8 cellular contexts compared by ENCODE assay signal in the genomic region with DNA sequence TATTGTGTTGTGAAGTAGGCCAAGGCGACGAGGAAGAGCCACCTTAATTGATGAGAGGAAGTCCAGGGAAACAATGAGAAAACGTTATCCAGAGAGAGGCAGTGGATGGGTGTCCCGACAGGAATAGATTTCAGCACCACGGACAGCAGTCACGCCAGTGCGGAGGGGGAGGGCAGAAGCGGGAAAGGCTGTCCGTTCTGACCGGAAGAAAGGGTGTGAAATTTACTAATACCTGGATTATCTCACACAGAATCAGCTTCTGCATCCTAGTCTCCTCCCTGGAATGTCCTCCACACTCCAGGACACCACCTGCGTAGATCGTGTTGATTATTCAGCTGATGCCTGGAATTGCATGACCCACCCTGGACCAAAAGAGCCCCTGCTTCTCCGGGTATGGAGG. TPM values are rescaled to one million over a fixed set of nuclear protein-coding genes. Genes with fewer than 3 reads are reported as not detected.
DNase-seq lines count a peak whose midpoint lies in the region; ATAC-seq and TF ChIP-seq lines count a peak whose summit lies in the region.

No MANE protein-coding gene starts in this region.

- peak overlapping the region in 1 of 7 donors; percentile 27 for H3K4me3 Mint-ChIP-seq in CD8-positive, alpha-beta memory T cell
- H3K4me3 Mint-ChIP-seq in activated CD4-positive, alpha-beta memory T cell treated with anti-CD3 and anti-CD28 coated beads, Interleukin-2, amount 10 ng/mL, durations not matched to agents 7 days and 5 days: no peak overlapping the region
- H3K4me3 Mint-ChIP-seq in neural crest cell: no peak overlapping the region

- no peak overlapping the region for H3K27ac ChIP-seq in CD8-positive, alpha-beta memory T cell (ENCODE audit: low read depth, low read length)

- POLR2A ChIA-PET in CD8-positive, alpha-beta memory T cell (lab: Charles Lee): no interaction called here
- POLR2A ChIA-PET in activated CD4-positive, alpha-beta memory T cell treated with anti-CD3 and anti-CD28 coated beads, Interleukin-2, amount 10 ng/mL, durations not matched to agents 7 days and 5 days (lab: Charles Lee): no interaction called here

- ATAC-seq in esophagus mucosa: peak; percentile 60
- ATAC-seq in GM18909 (IDR thresholded peaks at IDR 0.05; ENCODE audit: poor library complexity, unreplicated experiment): no peak
- ATAC-seq in HG02610 (IDR thresholded peaks at IDR 0.05; ENCODE audit: unreplicated experiment): no peak
- no peak for ATAC-seq in GM19455 (IDR thresholded peaks at IDR 0.05; ENCODE audit: unreplicated experiment)

- H3K4me1 ChIP-seq in CD8-positive, alpha-beta memory T cell (ENCODE audit: insufficient read depth, low read length): no peaks in the 10 kb centered on the region

- no peaks in the 10 kb centered on the region for H3K36me3 ChIP-seq in CD8-positive, alpha-beta memory T cell (ENCODE audit: insufficient read depth, low read length)

- H3K36me3 Mint-ChIP-seq in CD8-positive, alpha-beta memory T cell: peaks cover 0 to 3% (median 2%) of the 10 kb centered on the region in 3 donors
- H3K36me3 Mint-ChIP-seq in activated CD4-positive, alpha-beta memory T cell treated with anti-CD3 and anti-CD28 coated beads, Interleukin-2, amount 10 ng/mL, durations not matched to agents 7 days and 5 days (ENCODE audit: low read depth): no peaks in the 10 kb centered on the region
- no peaks in the 10 kb centered on the region for H3K36me3 Mint-ChIP-seq in neural crest cell (ENCODE audit: low read depth)

- H3K27me3 ChIP-seq in CD8-positive, alpha-beta memory T cell (ENCODE audit: insufficient read depth, low read length, poor library complexity, severe bottlenecking): no peaks in the 10 kb centered on the region

- no peaks in the 10 kb centered on the region for H3K9me3 ChIP-seq in CD8-positive, alpha-beta memory T cell (ENCODE audit: low read length)

- DNase-seq in CD8-positive, alpha-beta memory T cell: peak in 4 of 5 donors; percentile 2 to 54 (median 4)
- DNase-seq in LHCN-M2 (ENCODE audit: low read depth) (peak; percentile 47), neural crest cell (ENCODE audit: low read depth, low spot score) (peak; percentile 97)
- peak; percentile 46 for DNase-seq in activated CD4-positive, alpha-beta memory T cell treated with anti-CD3 and anti-CD28 coated beads, Interleukin-2, amount 10 ng/mL, durations not matched to agents 7 days and 5 days

- no peak overlapping the region for H3K27ac Mint-ChIP-seq in CD8-positive, alpha-beta memory T cell
- H3K27ac Mint-ChIP-seq in activated CD4-positive, alpha-beta memory T cell treated with anti-CD3 and anti-CD28 coated beads, Interleukin-2, amount 10 ng/mL, durations not matched to agents 7 days and 5 days: no peak overlapping the region
- H3K27ac Mint-ChIP-seq in neural crest cell (ENCODE audit: unreplicated experiment): no peak overlapping the region

- H3K4me1 Mint-ChIP-seq in CD8-positive, alpha-beta memory T cell: peaks cover 0 to 4% (median 0%) of the 10 kb centered on the region in 3 donors
- no peaks in the 10 kb centered on the region for H3K4me1 Mint-ChIP-seq in activated CD4-positive, alpha-beta memory T cell treated with anti-CD3 and anti-CD28 coated beads, Interleukin-2, amount 10 ng/mL, durations not matched to agents 7 days and 5 days
- peaks cover 4% of the 10 kb centered on the region for H3K4me1 Mint-ChIP-seq in neural crest cell

- no peak overlapping the region for H3K4me3 ChIP-seq in CD8-positive, alpha-beta memory T cell (ENCODE audit: low read length)

- CTCF ChIA-PET in CD8-positive, alpha-beta memory T cell (lab: Charles Lee): no interaction called here
- CTCF ChIA-PET in activated CD4-positive, alpha-beta memory T cell treated with anti-CD3 and anti-CD28 coated beads, Interleukin-2, amount 10 ng/mL, durations not matched to agents 7 days and 5 days (lab: Charles Lee): interaction anchor here (0.6 to 1.3 kb wide), 2 partner anchors 308 to 309 kb away, joined by 3 to 5 read pairs; no protein-coding TSS in a partner anchor

- H3K9me3 Mint-ChIP-seq in CD8-positive, alpha-beta memory T cell: no peaks in the 10 kb centered on the region
- H3K9me3 Mint-ChIP-seq in activated CD4-positive, alpha-beta memory T cell treated with anti-CD3 and anti-CD28 coated beads, Interleukin-2, amount 10 ng/mL, durations not matched to agents 7 days and 5 days: no peaks in the 10 kb centered on the region
- H3K9me3 Mint-ChIP-seq in neural crest cell: no peaks in the 10 kb centered on the region

- no peak for TF ChIP-seq CTCF in neural crest cell (conservative IDR thresholded peaks at IDR 0.05)

- H3K27me3 Mint-ChIP-seq in CD8-positive, alpha-beta memory T cell: peaks cover 28 to 72% of the 10 kb centered on the region in 2 donors
- peaks cover 25% of the 10 kb centered on the region for H3K27me3 Mint-ChIP-seq in activated CD4-positive, alpha-beta memory T cell treated with anti-CD3 and anti-CD28 coated beads, Interleukin-2, amount 10 ng/mL, durations not matched to agents 7 days and 5 days
- H3K27me3 Mint-ChIP-seq in neural crest cell (ENCODE audit: low read depth): peaks cover 88% of the 10 kb centered on the region

RNA-seq across cellular contexts. Expression of gene BPIFA3, which starts 7.4 kb away (rescaled TPM):
- total RNA-seq in CD8-positive, alpha-beta memory T cell: not detected
- polyA plus RNA-seq in CD8-positive, alpha-beta memory T cell: not detected
- not detected in 2 replicates for total RNA-seq in LHCN-M2 (2014; rRNA removed)
- not detected for polyA plus RNA-seq in LHCN-M2 (2012)
- total RNA-seq in activated CD4-positive, alpha-beta memory T cell treated with anti-CD3 and anti-CD28 coated beads, Interleukin-2, amount 10 ng/mL, durations not matched to agents 7 days and 5 days: not detected
- not detected for total RNA-seq in esophagus mucosa
- not detected in 2 replicates for total RNA-seq in neural crest cell

RNA-seq across cellular contexts. Expression of gene BPIFA1, which starts 26.0 kb away (rescaled TPM):
- not detected for total RNA-seq in CD8-positive, alpha-beta memory T cell
- not detected for polyA plus RNA-seq in CD8-positive, alpha-beta memory T cell
- total RNA-seq in LHCN-M2 (2014; rRNA removed) (not detected in 2 replicates), esophagus mucosa (not detected), neural crest cell (not detected in 2 replicates)
- polyA plus RNA-seq in LHCN-M2 (2012): not detected
- total RNA-seq in activated CD4-positive, alpha-beta memory T cell treated with anti-CD3 and anti-CD28 coated beads, Interleukin-2, amount 10 ng/mL, durations not matched to agents 7 days and 5 days: not detected

RNA-seq across cellular contexts. Expression of gene BPIFA2, which starts 41.8 kb away (rescaled TPM):
- total RNA-seq in CD8-positive, alpha-beta memory T cell: not detected
- not detected for polyA plus RNA-seq in CD8-positive, alpha-beta memory T cell
- total RNA-seq in LHCN-M2 (2014; rRNA removed): not detected in 2 replicates
- polyA plus RNA-seq in LHCN-M2 (2012): not detected
- not detected for total RNA-seq in activated CD4-positive, alpha-beta memory T cell treated with anti-CD3 and anti-CD28 coated beads, Interleukin-2, amount 10 ng/mL, durations not matched to agents 7 days and 5 days
- total RNA-seq in esophagus mucosa: not detected
- total RNA-seq in neural crest cell: not detected in 2 replicates

Comparison
In these comparisons a context has a peak if more than half of its experiments do, and no peak if none do; other contexts are left out.
1. DNase-seq: peak in every context shown above with its lines; median percentile 97 in neural crest cell; 47 in LHCN-M2; 46 in activated CD4-positive, alpha-beta memory T cell treated with anti-CD3 and anti-CD28 coated beads, Interleukin-2, amount 10 ng/mL, durations not matched to agents 7 days and 5 days; 4 in CD8-positive, alpha-beta memory T cell.